In genomic region chr1:37458551-37458950, GRCh38 we compare ENCODE assay signal across 1 cellular context.
TF ChIP-seq lines count a peak whose summit lies in the region.

No MANE protein-coding gene starts in this region.

TF ChIP-seq in HepG2, 621 proteins besides CTCF, POLR2A, EP300 and RAD21:
- no peak for TF ChIP-seq PHF21A (CRISPR knock-in tag; IDR thresholded peaks at IDR 0.05)
- peak; percentile 47 for TF ChIP-seq STAG1 (CRISPR knock-in tag; IDR thresholded peaks at IDR 0.05)
